Comparison of ENCODE assay signal across 8 cellular contexts in the genomic region with DNA sequence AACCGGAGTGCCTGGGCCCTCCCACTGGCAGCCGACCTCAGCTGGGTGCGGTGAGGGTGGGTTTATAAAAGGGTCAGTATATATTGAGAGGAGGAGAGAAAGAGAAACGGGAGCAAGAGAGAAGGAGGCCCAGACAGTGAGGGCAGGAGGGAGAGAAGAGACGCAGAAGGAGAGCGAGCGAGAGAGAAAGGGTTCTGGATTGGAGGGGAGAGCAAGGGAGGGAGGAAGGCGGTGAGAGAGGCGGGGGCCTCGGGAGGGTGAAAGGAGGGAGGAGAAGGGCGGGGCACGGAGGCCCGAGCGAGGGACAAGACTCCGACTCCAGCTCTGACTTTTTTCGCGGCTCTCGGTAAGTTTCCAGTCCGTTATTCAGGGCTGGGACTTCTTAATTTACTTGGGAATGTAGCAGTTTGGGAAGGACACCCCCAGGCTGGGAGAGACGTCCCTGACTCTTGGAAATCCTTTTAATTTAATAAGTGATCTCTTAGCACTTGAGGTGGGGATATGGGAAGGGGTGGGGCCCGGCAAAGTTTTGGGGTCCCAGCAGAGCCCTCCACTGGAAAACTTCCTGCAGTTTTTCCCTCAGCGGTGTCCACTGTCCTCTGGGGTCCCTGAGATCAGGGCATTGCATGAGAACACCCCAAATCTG. TPM values are rescaled to one million over a fixed set of nuclear protein-coding genes. Genes with fewer than 3 reads are reported as not detected.
DNase-seq lines count a peak whose midpoint lies in the region; ATAC-seq, FAIRE-seq and TF ChIP-seq lines count a peak whose summit lies in the region.

Gene EMP3, plus strand, starts transcription at position 288 of the 646 bp plus-strand sequence. CDS start 1,293 bp downstream, outside the sequence.

- H3K27me3 Mint-ChIP-seq in WTC11 (ENCODE audit: low read depth): peaks cover 58% of the 10 kb centered on the region

- no peaks in the 10 kb centered on the region for H3K9me2 ChIP-seq in Karpas-422 (replicated peaks; ENCODE audit: insufficient read depth, low read length)

- H3K27ac Mint-ChIP-seq in WTC11: peak within 1 kb of the TSS; percentile 14; the same call in 1 of the 2 replicates

- H3K36me3 ChIP-seq in DND-41 (ENCODE audit: insufficient read depth, low read length) (no peaks in the 10 kb centered on the region; the same call in 1 of the 2 replicates), Karpas-422 (ENCODE audit: insufficient read depth, low read length) (peaks cover 11% of the 10 kb centered on the region), bronchial epithelial cell (ENCODE audit: control insufficient read depth, insufficient read depth, low read length) (no peaks in the 10 kb centered on the region), kidney epithelial cell (ENCODE audit: control insufficient read depth, insufficient read depth, low read length) (no peaks in the 10 kb centered on the region)

- POLR2A ChIA-PET in WTC11 (lab: Charles Lee): interaction anchor here (1.2 to 1.5 kb wide), 3 partner anchors 7 to 39 kb away, joined by 4 to 5 read pairs (median 4); partner anchors contain the start of genes SYNGR4 and TMEM143

- peak within 1 kb of the TSS in 1 of 2 experiments; percentile 40; a peak in 2 of 4 replicates for H3K4me3 ChIP-seq in DND-41 (ENCODE audit: low read depth in 1 of 2, low read length in 2 of 2)
- H3K4me3 ChIP-seq in Karpas-422 (ENCODE audit: low read length): peak within 1 kb of the TSS; percentile 78
- peak within 1 kb of the TSS; percentile 25 for H3K4me3 ChIP-seq in bronchial epithelial cell (ENCODE audit: low read depth, low read length)
- peak within 1 kb of the TSS; percentile 56 for H3K4me3 ChIP-seq in kidney epithelial cell (ENCODE audit: low read depth, low read length)

- no peaks in the 10 kb centered on the region for H3K79me2 ChIP-seq in DND-41 (ENCODE audit: insufficient read depth, low read length)
- H3K79me2 ChIP-seq in Karpas-422 (ENCODE audit: low read length): peaks cover 10% of the 10 kb centered on the region; the same call in 1 of the 2 replicates

- peaks cover 7% of the 10 kb centered on the region for H3K9me3 Mint-ChIP-seq in WTC11

- peak within 1 kb of the TSS; percentile 63 for H3K4me2 ChIP-seq in DND-41 (ENCODE audit: insufficient read depth, low read length)
- H3K4me2 ChIP-seq in Karpas-422 (ENCODE audit: low read depth, low read length, poor library complexity, severe bottlenecking): peak within 1 kb of the TSS; percentile 79

- no peak within 1 kb of the TSS for H3K27ac ChIP-seq in DND-41 (ENCODE audit: low read length)
- H3K27ac ChIP-seq in Karpas-422 (ENCODE audit: low read length): peak within 1 kb of the TSS; percentile 68

- H3K36me3 Mint-ChIP-seq in WTC11: no peaks in the 10 kb centered on the region

- DNase-seq in DND-41 (peak; percentile 83), Karpas-422 (peak; percentile 87), WTC11 (ENCODE audit: low spot score) (peak; percentile 78), bronchial epithelial cell (ENCODE audit: low read depth) (peak; percentile 62), kidney epithelial cell (ENCODE audit: low read depth) (no peak)
- peak; percentile 84 for DNase-seq in stimulated activated CD4-positive, alpha-beta T cell treated with anti-CD3 and anti-CD28 coated beads, Interleukin-2, amount 100 ng/mL, for 24 hours

- H3K9ac ChIP-seq in DND-41 (ENCODE audit: low read depth, low read length) (peak within 1 kb of the TSS; percentile 46; the same call in 1 of the 2 replicates), Karpas-422 (ENCODE audit: low read length) (peak within 1 kb of the TSS; percentile 80)

- H2AFZ ChIP-seq in DND-41 (ENCODE audit: low read depth, low read length): 0 out of 2 replicates have a peak within 1 kb of the TSS, but pooled peaks have one; percentile 3
- peak within 1 kb of the TSS; percentile 60; the same call in 1 of the 2 replicates for H2AFZ ChIP-seq in Karpas-422 (ENCODE audit: low read length)

- CTCF ChIA-PET in WTC11 (lab: Charles Lee): interaction anchor here (1.0 to 12.8 kb wide), 6 partner anchors 11 to 259 kb away, joined by 3 to 404 read pairs (median 6); no protein-coding TSS in a partner anchor

- H4K20me1 ChIP-seq in DND-41 (ENCODE audit: insufficient read depth, low read length) (peaks cover 7% of the 10 kb centered on the region), Karpas-422 (ENCODE audit: insufficient read depth, low read depth, low read length) (no peaks in the 10 kb centered on the region)

- H3K27me3 ChIP-seq in DND-41 (ENCODE audit: insufficient read depth, low read length, poor library complexity) (no peaks in the 10 kb centered on the region), Karpas-422 (ENCODE audit: low read length) (no peaks in the 10 kb centered on the region), bronchial epithelial cell (ENCODE audit: control insufficient read depth, insufficient read depth, low read length) (no peaks in the 10 kb centered on the region), kidney epithelial cell (ENCODE audit: control insufficient read depth, insufficient read depth, low read length) (no peaks in the 10 kb centered on the region)

- peaks cover 46% of the 10 kb centered on the region for H3K4me1 ChIP-seq in DND-41 (ENCODE audit: insufficient read depth, low read length)
- peaks cover 52% of the 10 kb centered on the region for H3K4me1 ChIP-seq in Karpas-422 (ENCODE audit: low read length)

- no peak for TF ChIP-seq CTCF in DND-41 (IDR thresholded peaks at IDR 0.05; ENCODE audit: borderline replicate concordance, extremely low read depth, low read length, poor library complexity, severe bottlenecking)
- TF ChIP-seq CTCF in WTC11 (IDR thresholded peaks at IDR 0.05): no peak
- no peak for TF ChIP-seq CTCF in bronchial epithelial cell (IDR thresholded peaks at IDR 0.05; ENCODE audit: insufficient read depth, low read length, severe bottlenecking)
- TF ChIP-seq CTCF in kidney epithelial cell (IDR thresholded peaks at IDR 0.05; ENCODE audit: insufficient read depth, low read length, poor library complexity, severe bottlenecking): no peak

- H3K9me3 ChIP-seq in DND-41 (ENCODE audit: insufficient read depth, low read length, severe bottlenecking) (no peaks in the 10 kb centered on the region), Karpas-422 (ENCODE audit: low read length) (0 out of 2 replicates have a peak, but pooled peaks cover 4% of the 10 kb centered on the region)

- no peak for FAIRE-seq in bronchial epithelial cell (lab: Jason Lieb, UNC)

- peak; percentile 26 for ATAC-seq in DND-41 (ENCODE audit: insufficient read depth, low read depth)
- peak; percentile 4 for ATAC-seq in WTC11
- ATAC-seq in HG02884 (IDR thresholded peaks at IDR 0.05; ENCODE audit: unreplicated experiment): no peak
- no peak for ATAC-seq in GM21367 (IDR thresholded peaks at IDR 0.05; ENCODE audit: unreplicated experiment)

- peaks cover 50% of the 10 kb centered on the region for H3K4me1 Mint-ChIP-seq in WTC11

- peak within 1 kb of the TSS; percentile 61 for H3K4me3 Mint-ChIP-seq in WTC11

TF ChIP-seq in WTC11, 78 proteins besides CTCF, POLR2A, EP300 and RAD21:
- TF ChIP-seq ZNF317 (CRISPR knock-in tag; IDR thresholded peaks at IDR 0.05; ENCODE audit: borderline replicate concordance, low read depth) (no peak), ZNF416 (CRISPR knock-in tag; IDR thresholded peaks at IDR 0.05) (no peak), OVOL2 (CRISPR knock-in tag; IDR thresholded peaks at IDR 0.05; ENCODE audit: borderline replicate concordance) (no peak), NFYB (CRISPR knock-in tag; conservative IDR thresholded peaks at IDR 0.05; ENCODE audit: low read depth) (no peak), GTF2I (CRISPR knock-in tag; conservative IDR thresholded peaks at IDR 0.05) (no peak)

RNA-seq across cellular contexts. Expression of gene EMP3, which starts in this region (rescaled TPM):
- total RNA-seq in Karpas-422 (2014; rRNA removed; shearing (Covaris generic); ENCODE audit: low replicate concordance): 64.7 and 77.3 TPM in 2 replicates
- total RNA-seq in WTC11 (2021): 8.9 to 11.1 TPM (median 10.4 TPM) in 3 replicates
- total RNA-seq in bronchial epithelial cell: 2.8 and 9.0 TPM in 2 replicates
- total RNA-seq in kidney epithelial cell: 30.7 and 32.5 TPM in 2 replicates

Comparison
In these comparisons a context has a peak if more than half of its experiments do, and no peak if none do; other contexts are left out.
1. ATAC-seq: peak in DND-41 (single experiment) and WTC11 (single experiment); none in HG02884 (single experiment) and GM21367 (single experiment).